Comparison of ENCODE assay signal across 24 cellular contexts in genomic region chr4:155512812-155513211, GRCh38.
DNase-seq lines count a peak whose midpoint lies in the region; ATAC-seq, FAIRE-seq and TF ChIP-seq lines count a peak whose summit lies in the region.
"Had no signal": no experiment of that assay in that cellular context is flagged by ENCODE, and none has a peak within 500 bp of the region (broad histone marks: within the 10 kb centered on the region; RNA-seq: fewer than 3 reads in every experiment).

No MANE protein-coding gene starts in this region.

- H3K36me3 ChIP-seq in endothelial cell of umbilical vein (ENCODE audit: control insufficient read depth in 2 of 2, extremely low read depth in 1 of 2, insufficient read depth in 2 of 2, low read length in 2 of 2) (no peaks in the 10 kb centered on the region), thoracic aorta (no peaks in the 10 kb centered on the region)
- H3K36me3 ChIP-seq: BLaER1 treated with 17β-estradiol and CSF1 and Interleukin-3, amounts not matched to agents 10 nM and 100 nM; Peyer's patch had no signal

- POLR2A ChIA-PET in endothelial cell of umbilical vein (lab: Charles Lee): no interaction called here

- H3K27ac ChIP-seq in endothelial cell of umbilical vein (ENCODE audit: insufficient read depth, low read depth, low read length) (no peak overlapping the region), right cardiac atrium (ENCODE audit: low read length) (no peak overlapping the region), thoracic aorta (peak overlapping the region in 1 of 2 donors; percentile 14)
- H3K27ac ChIP-seq: BLaER1 treated with 17β-estradiol and CSF1 and Interleukin-3, amounts not matched to agents 10 nM and 100 nM; HL-60; Peyer's patch had no signal

- no peak overlapping the region for H3K9ac ChIP-seq in endothelial cell of umbilical vein (replicated peaks; ENCODE audit: extremely low read depth, insufficient read depth, low read length)
- H3K9ac ChIP-seq: BLaER1 treated with 17β-estradiol and CSF1 and Interleukin-3, amounts not matched to agents 10 nM and 100 nM had no signal

- H3K9me1 ChIP-seq in endothelial cell of umbilical vein (replicated peaks; ENCODE audit: control insufficient read depth, extremely low read depth, insufficient read depth, low read length): no peaks in the 10 kb centered on the region

- intact Hi-C loops in endothelial cell of umbilical vein (cut with micrococcal nuclease) (loop anchor here (2.0 to 5.0 kb wide), 2 partner anchors 30 to 71 kb away; no protein-coding TSS in a partner anchor), Right ventricle myocardium superior (cut with DNase I) (no loop called here), right cardiac atrium (cut with DNase I) (loop anchor here in 1 of 4 donors (10.0 kb wide), 1 partner anchor 72 kb away; no protein-coding TSS in a partner anchor)

- ATAC-seq in Right ventricle myocardium superior (ENCODE audit: poor library complexity): peak; percentile 42
- ATAC-seq in right cardiac atrium: peak; percentile 87 to 93
- peak; percentile 38 for ATAC-seq in thoracic aorta (ENCODE audit: insufficient number of reproducible peaks, low FRiP score, low read depth)
- ATAC-seq in HG03175 (IDR thresholded peaks at IDR 0.05; ENCODE audit: unreplicated experiment): no peak
- ATAC-seq: CD8-positive, alpha-beta T cell had no signal

- peak overlapping the region; percentile 41 for H3K4me2 ChIP-seq in endothelial cell of umbilical vein (ENCODE audit: insufficient read depth, low read length)
- H3K4me2 ChIP-seq: BLaER1 treated with 17β-estradiol and CSF1 and Interleukin-3, amounts not matched to agents 10 nM and 100 nM had no signal

- BruUV-seq in endothelial cell of umbilical vein (replicated peaks; lab: Mats Ljungman, UMichigan): no TSS peak

- H3K9me3 ChIP-seq in endothelial cell of umbilical vein (replicated peaks; ENCODE audit: control insufficient read depth, insufficient read depth, low read length) (no peaks in the 10 kb centered on the region), right cardiac atrium (ENCODE audit: control insufficient read depth, low read length) (no peaks in the 10 kb centered on the region), thoracic aorta (no peaks in the 10 kb centered on the region)
- H3K9me3 ChIP-seq: BLaER1 treated with 17β-estradiol and CSF1 and Interleukin-3, amounts not matched to agents 10 nM and 100 nM; Peyer's patch had no signal

- no peak for TF ChIP-seq POLR2A in endothelial cell of umbilical vein (IDR thresholded peaks at IDR 0.05; ENCODE audit: low read depth, low read length)

- peak; percentile 75 for FAIRE-seq in endothelial cell of umbilical vein (lab: Jason Lieb, UNC)
- FAIRE-seq: GM19239, HTR-8/SVneo had no signal

- DNase-seq in endothelial cell of umbilical vein (ENCODE audit: low read depth, low spot score) (peak; percentile 98), Right ventricle myocardium superior (no peak), right cardiac atrium (no peak), thoracic aorta (ENCODE audit: low spot score) (no peak), LoVo (ENCODE audit: low spot score) (no peak)
- no peak for DNase-seq in stimulated activated CD4-positive, alpha-beta T cell treated with anti-CD3 and anti-CD28 coated beads, Interleukin-1b, Interleukin-23, amount 100 ng/mL, for 48 hours
- DNase-seq in activated CD4-positive, CD25-positive, alpha-beta regulatory T cell (lab: John Stamatoyannopoulos, UW): no peak
- DNase-seq: Calu3; CD8-positive, alpha-beta T cell; GF-D8; H9; Karpas-422; NCI-H1092 treated with DMSO at 0.1 percent for 48 hours; NCI-H146; NCI-H2029 treated with DMSO at 0.1 percent for 48 hours; NCI-H510A; NCI-H748 treated with DMSO at 0.1 percent for 48 hours; NK-92 treated with Interleukin-12 subunit alpha and Interleukin-12 subunit beta, amount 100 ng/mL, for 24 hours; Peyer's patch had no signal

- no peaks in the 10 kb centered on the region for H4K20me1 ChIP-seq in endothelial cell of umbilical vein (replicated peaks; ENCODE audit: control insufficient read depth, extremely low read depth, insufficient read depth, low read length)
- H4K20me1 ChIP-seq: BLaER1 treated with 17β-estradiol and CSF1 and Interleukin-3, amounts not matched to agents 10 nM and 100 nM had no signal

- no peaks in the 10 kb centered on the region for H3K79me2 ChIP-seq in endothelial cell of umbilical vein (ENCODE audit: control insufficient read depth, insufficient read depth, low read length)

- TF ChIP-seq CTCF in endothelial cell of umbilical vein (IDR thresholded peaks at IDR 0.05; ENCODE audit: extremely low read depth in 1 of 2, insufficient read depth in 1 of 2, low read depth in 1 of 2, low read length in 2 of 2) (no peak), thoracic aorta (IDR thresholded peaks at IDR 0.05) (no peak)

- H3K27me3 ChIP-seq in endothelial cell of umbilical vein (ENCODE audit: control insufficient read depth in 2 of 2, insufficient read depth in 2 of 2, low read length in 2 of 2) (no peaks in the 10 kb centered on the region), right cardiac atrium (ENCODE audit: control insufficient read depth, insufficient read depth) (no peaks in the 10 kb centered on the region), thoracic aorta (replicated peaks; ENCODE audit: insufficient read depth) (no peaks in the 10 kb centered on the region)
- H3K27me3 ChIP-seq: BLaER1 treated with 17β-estradiol and CSF1 and Interleukin-3, amounts not matched to agents 10 nM and 100 nM; Peyer's patch had no signal

- H3K4me3 ChIP-seq in endothelial cell of umbilical vein (replicated peaks in 1 of 3; ENCODE audit: insufficient read depth in 1 of 3, low read depth in 1 of 3, low read length in 3 of 3) (no peak overlapping the region), right cardiac atrium (ENCODE audit: low read length) (no peak overlapping the region), thoracic aorta (no peak overlapping the region)
- H3K4me3 ChIP-seq: BLaER1 treated with 17β-estradiol and CSF1 and Interleukin-3, amounts not matched to agents 10 nM and 100 nM; Peyer's patch had no signal

- H2AFZ ChIP-seq in endothelial cell of umbilical vein (ENCODE audit: low read depth, low read length): no peak overlapping the region

- WGBS in right cardiac atrium: 44% methylated on average over 5 of the region's 5 CpGs

- dilution Hi-C loops in endothelial cell of umbilical vein (cut with MboI; ENCODE audit: extremely low pct_ligation_motif_present, low sequenced_read_pairs): no loop called here

- CTCF ChIA-PET in endothelial cell of umbilical vein (lab: Charles Lee): interaction anchor here (1.3 kb wide), 1 partner anchor 16 kb away, joined by 3 read pairs; no protein-coding TSS in a partner anchor

- H3K4me1 ChIP-seq in endothelial cell of umbilical vein (ENCODE audit: control insufficient read depth, extremely low read depth, insufficient read depth, low read length) (peaks cover 5% of the 10 kb centered on the region), right cardiac atrium (ENCODE audit: control insufficient read depth, insufficient read depth, low read length) (peaks cover 3% of the 10 kb centered on the region), thoracic aorta (ENCODE audit: control insufficient read depth in 1 of 2, low read depth in 2 of 2) (peaks cover 11 to 42% of the 10 kb centered on the region in 2 donors)
- H3K4me1 ChIP-seq: Peyer's patch had no signal

TF ChIP-seq in endothelial cell of umbilical vein, 7 proteins besides CTCF, POLR2A, EP300 and RAD21:
- TF ChIP-seq GATA2 (IDR thresholded peaks at IDR 0.05; ENCODE audit: insufficient read depth, insufficient read length, low read depth, low read length): peak; percentile 2
- no peak for TF ChIP-seq MYC (IDR thresholded peaks at IDR 0.05; ENCODE audit: low read depth, low read length)
